In the genomic region with DNA sequence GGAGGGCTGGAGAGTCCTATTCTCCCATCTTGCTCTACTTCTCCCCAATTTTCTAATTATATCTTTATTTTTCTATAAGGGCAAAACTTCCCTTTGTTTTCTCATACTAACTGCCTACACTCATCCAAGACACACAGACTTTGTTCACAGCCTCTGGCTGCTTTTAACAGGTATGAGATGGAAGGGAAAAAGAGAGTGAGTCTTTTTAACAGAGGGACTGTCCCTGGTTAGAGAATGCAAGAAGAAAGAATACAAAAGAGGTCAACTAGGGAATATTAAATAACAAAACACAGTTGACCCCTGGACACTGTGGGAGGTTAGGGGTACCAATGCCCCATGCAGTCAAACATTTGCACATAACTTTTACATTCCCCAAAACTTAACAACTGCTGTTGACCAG, we compare ENCODE assay signal across 15 cellular contexts. TPM values are rescaled to one million over a fixed set of nuclear protein-coding genes. Genes with fewer than 3 reads are reported as not detected.
A peak's percentile ranks its signal among the peaks of the same experiment; 100 is the strongest.
DNase-seq lines count a peak whose midpoint lies in the region; ATAC-seq and TF ChIP-seq lines count a peak whose summit lies in the region.
"Had no signal": no experiment of that assay in that cellular context is flagged by ENCODE, and none has a peak within 500 bp of the region (broad histone marks: within the 10 kb centered on the region; RNA-seq: fewer than 3 reads in every experiment).

No MANE protein-coding gene starts in this region.

- peak overlapping the region; percentile 30 for H3K27ac ChIP-seq in CD4-positive, CD25-positive, alpha-beta regulatory T cell (ENCODE audit: insufficient read depth, low read length, poor library complexity, severe bottlenecking)
- H3K27ac ChIP-seq in HL-60 (replicated peaks) (peak overlapping the region; percentile 80), tibial artery (no peak overlapping the region)
- H3K27ac ChIP-seq: testis had no signal

- H3K4me1 ChIP-seq in CD4-positive, CD25-positive, alpha-beta regulatory T cell (ENCODE audit: control insufficient read depth, insufficient read depth, low read length, poor library complexity, severe bottlenecking) = peaks cover 17% of the 10 kb centered on the region
- no peaks in the 10 kb centered on the region for H3K4me1 ChIP-seq in tibial artery
- H3K4me1 ChIP-seq: HAP-1, testis had no signal

- no peaks in the 10 kb centered on the region for H3K27me3 ChIP-seq in CD4-positive, CD25-positive, alpha-beta regulatory T cell (ENCODE audit: control insufficient read depth, insufficient read depth, low read length)
- H3K27me3 ChIP-seq in HL-60 (ENCODE audit: insufficient read depth, poor library complexity, severe bottlenecking) (no peaks in the 10 kb centered on the region), tibial artery (no peaks in the 10 kb centered on the region)
- H3K27me3 ChIP-seq: dorsolateral prefrontal cortex, testis had no signal

- peaks cover 0 to 6% of the 10 kb centered on the region in 2 experiments for H3K9me3 ChIP-seq in CD4-positive, CD25-positive, alpha-beta regulatory T cell (ENCODE audit: control insufficient read depth in 2 of 2, low read length in 2 of 2)
- no peaks in the 10 kb centered on the region for H3K9me3 ChIP-seq in tibial artery
- H3K9me3 ChIP-seq: HAP-1, testis had no signal

- no peak for ATAC-seq in CD4-positive, CD25-positive, alpha-beta regulatory T cell (ENCODE audit: low read depth in 2 of 2)
- peak; percentile 7 for ATAC-seq in activated T-helper 17 cell treated with anti-CD3 and anti-CD28 coated beads, Interleukin-2, amount 50 U/mL, for 72 hours (replicated peaks)
- ATAC-seq in natural killer cell (no peak), HG03432 (IDR thresholded peaks at IDR 0.05; ENCODE audit: unreplicated experiment) (no peak)
- ATAC-seq: Panc1 had no signal

- peaks cover 0 to 9% (median 4%) of the 10 kb centered on the region in 7 donors for H3K9me3 Mint-ChIP-seq in CD4-positive, CD25-positive, alpha-beta regulatory T cell
- H3K9me3 Mint-ChIP-seq in activated T-helper 17 cell treated with anti-CD3 and anti-CD28 coated beads, Interleukin-2, amount 50 U/mL, for 72 hours = no peaks in the 10 kb centered on the region
- H3K9me3 Mint-ChIP-seq in natural killer cell = peaks cover 5 to 6% of the 10 kb centered on the region in 2 donors

- H3K27ac Mint-ChIP-seq in CD4-positive, CD25-positive, alpha-beta regulatory T cell = peak overlapping the region; percentile 34 to 88 (median 76)
- peak overlapping the region; percentile 27 for H3K27ac Mint-ChIP-seq in activated T-helper 17 cell treated with anti-CD3 and anti-CD28 coated beads, Interleukin-2, amount 50 U/mL, for 72 hours
- H3K27ac Mint-ChIP-seq in natural killer cell = peak overlapping the region; percentile 2 to 7

- no peaks in the 10 kb centered on the region for H3K27me3 Mint-ChIP-seq in CD4-positive, CD25-positive, alpha-beta regulatory T cell
- H3K27me3 Mint-ChIP-seq in activated T-helper 17 cell treated with anti-CD3 and anti-CD28 coated beads, Interleukin-2, amount 50 U/mL, for 72 hours = no peaks in the 10 kb centered on the region
- H3K27me3 Mint-ChIP-seq in natural killer cell (ENCODE audit: low read depth in 2 of 2) = no peaks in the 10 kb centered on the region

- H3K36me3 Mint-ChIP-seq in CD4-positive, CD25-positive, alpha-beta regulatory T cell = peaks cover 85% of the 10 kb centered on the region
- peaks cover 99% of the 10 kb centered on the region for H3K36me3 Mint-ChIP-seq in activated T-helper 17 cell treated with anti-CD3 and anti-CD28 coated beads, Interleukin-2, amount 50 U/mL, for 72 hours (ENCODE audit: low read depth)
- H3K36me3 Mint-ChIP-seq in natural killer cell = peaks cover 37% of the 10 kb centered on the region

- H3K4me3 ChIP-seq in CD4-positive, CD25-positive, alpha-beta regulatory T cell (ENCODE audit: low read depth, low read length) = no peak overlapping the region
- H3K4me3 ChIP-seq in HL-60 (replicated peaks; ENCODE audit: insufficient read depth, low read length) (no peak overlapping the region), tibial artery (no peak overlapping the region)
- H3K4me3 ChIP-seq: dorsolateral prefrontal cortex, HAP-1, lung, testis had no signal

- intact Hi-C loops in natural killer cell (cut with micrococcal nuclease) (no loop called here), tibial artery (cut with DNase I; ENCODE audit: low total_unique reads) (no loop called here)

- no peak for DNase-seq in CD4-positive, CD25-positive, alpha-beta regulatory T cell
- no peak for DNase-seq in HL-60 (ENCODE audit: low read depth in 1 of 2, low spot score in 1 of 2)
- DNase-seq in natural killer cell = no peak
- DNase-seq in NCI-H226 = no peak
- no peak for DNase-seq in tibial artery
- DNase-seq: dorsolateral prefrontal cortex; NCI-H1105; NCI-H774; stimulated activated CD4-positive, alpha-beta T cell treated with anti-CD3 and anti-CD28 coated beads, Interleukin-2, amount 100 ng/mL, for 48 hours; testis had no signal

- H3K36me3 ChIP-seq in CD4-positive, CD25-positive, alpha-beta regulatory T cell (ENCODE audit: control insufficient read depth, insufficient read depth, low read length) = peaks cover 81% of the 10 kb centered on the region
- H3K36me3 ChIP-seq in tibial artery = peaks cover 75 to 80% (median 79%) of the 10 kb centered on the region in 3 donors
- H3K36me3 ChIP-seq: HAP-1 had no signal

- H3K4me3 Mint-ChIP-seq in CD4-positive, CD25-positive, alpha-beta regulatory T cell = peak overlapping the region in 1 of 4 donors; percentile 58
- no peak overlapping the region for H3K4me3 Mint-ChIP-seq in activated T-helper 17 cell treated with anti-CD3 and anti-CD28 coated beads, Interleukin-2, amount 50 U/mL, for 72 hours
- H3K4me3 Mint-ChIP-seq in natural killer cell = peak overlapping the region; percentile 35

- no peak for TF ChIP-seq CTCF in HL-60 (IDR thresholded peaks at IDR 0.05; ENCODE audit: insufficient read depth, low read length)
- TF ChIP-seq CTCF in natural killer cell (IDR thresholded peaks at IDR 0.05) = no peak
- no peak for TF ChIP-seq CTCF in tibial artery (IDR thresholded peaks at IDR 0.05)

- H3K4me1 Mint-ChIP-seq in CD4-positive, CD25-positive, alpha-beta regulatory T cell = peaks cover 54 to 69% (median 64%) of the 10 kb centered on the region in 4 donors
- peaks cover 52% of the 10 kb centered on the region for H3K4me1 Mint-ChIP-seq in activated T-helper 17 cell treated with anti-CD3 and anti-CD28 coated beads, Interleukin-2, amount 50 U/mL, for 72 hours
- H3K4me1 Mint-ChIP-seq in natural killer cell = peaks cover 69 to 72% of the 10 kb centered on the region in 2 donors

RNA-seq across cellular contexts. Expression of a gene that starts 41.8 kb away (rescaled TPM):
- total RNA-seq in CD4-positive, CD25-positive, alpha-beta regulatory T cell = 335 TPM
- 100 to 1,000 TPM; 116 to 130 (median 122) TPM for polyA plus RNA-seq in CD4-positive, CD25-positive, alpha-beta regulatory T cell
- 100 to 1,000 TPM; 131 to 175 TPM for total RNA-seq in activated T-helper 17 cell treated with anti-CD3 and anti-CD28 coated beads, Interleukin-2, amount 50 U/mL, for 72 hours
- 100 to 1,000 TPM; 338 to 393 (median 363) TPM for total RNA-seq in natural killer cell

Comparison
In these comparisons a context has a peak if more than half of its experiments do, and no peak if none do; other contexts are left out.
1. H3K27ac ChIP-seq: peak in CD4-positive, CD25-positive, alpha-beta regulatory T cell (single experiment) and HL-60 (single experiment); none in tibial artery (0 of 2).
2. H3K27ac Mint-ChIP-seq: peak in every context shown above with its lines; median percentile 76 in CD4-positive, CD25-positive, alpha-beta regulatory T cell; 27 in activated T-helper 17 cell treated with anti-CD3 and anti-CD28 coated beads, Interleukin-2, amount 50 U/mL, for 72 hours; 4 in natural killer cell.